Comparison of ENCODE assay signal across 32 cellular contexts in genomic region chr10:49784631-49785030, GRCh38. TPM values are rescaled to one million over a fixed set of nuclear protein-coding genes. Genes with fewer than 3 reads are reported as not detected.
"Had no signal": no experiment of that assay in that cellular context is flagged by ENCODE, and none has a peak within 500 bp of the region (broad histone marks: within the 10 kb centered on the region; RNA-seq: fewer than 3 reads in every experiment).

No MANE protein-coding gene starts in this region.

- H3K27me3 ChIP-seq: cardiac muscle cell had no signal

- H3K36me3 Mint-ChIP-seq: activated CD8-positive, alpha-beta memory T cell treated with anti-CD3 and anti-CD28 coated beads, Interleukin-2, amount 10 ng/mL, durations not matched to agents 7 days and 5 days; activated naive CD8-positive, alpha-beta T cell treated with anti-CD3 and anti-CD28 coated beads for 36 hours; T-cell had no signal

- H3K27ac ChIP-seq: cardiac muscle cell, PC-9, RWPE1, SK-N-MC, VCaP had no signal

- H3K4me1 Mint-ChIP-seq: activated B cell treated with CpG ODN at 0.5 μM for 24 hours; activated CD4-positive, alpha-beta memory T cell treated with anti-CD3 and anti-CD28 coated beads, Interleukin-2, amount 10 ng/mL, durations not matched to agents 7 days and 5 days; activated CD8-positive, alpha-beta memory T cell treated with anti-CD3 and anti-CD28 coated beads, Interleukin-2, amount 10 ng/mL, durations not matched to agents 7 days and 5 days; activated naive CD8-positive, alpha-beta T cell treated with anti-CD3 and anti-CD28 coated beads for 36 hours; activated T-helper 17 cell treated with anti-CD3 and anti-CD28 coated beads, Interleukin-2, amount 50 U/mL, for 72 hours; central memory CD8-positive, alpha-beta T cell; T-cell; T-helper 17 cell had no signal

- H3K27ac Mint-ChIP-seq: activated B cell treated with CpG ODN at 0.5 μM for 24 hours; activated CD4-positive, alpha-beta memory T cell treated with anti-CD3 and anti-CD28 coated beads, Interleukin-2, amount 10 ng/mL, durations not matched to agents 7 days and 5 days; activated CD8-positive, alpha-beta memory T cell treated with anti-CD3 and anti-CD28 coated beads, Interleukin-2, amount 10 ng/mL, durations not matched to agents 7 days and 5 days; activated naive CD8-positive, alpha-beta T cell treated with anti-CD3 and anti-CD28 coated beads for 36 hours; activated T-cell treated with anti-CD3 and anti-CD28 coated beads, Interleukin-2, amount 50 U/mL, for 72 hours; activated T-helper 17 cell treated with anti-CD3 and anti-CD28 coated beads, Interleukin-2, amount 50 U/mL, for 72 hours; T-cell; T-helper 17 cell had no signal

- H3K9me3 Mint-ChIP-seq: activated B cell treated with CpG ODN at 0.5 μM for 24 hours; activated CD4-positive, alpha-beta memory T cell treated with anti-CD3 and anti-CD28 coated beads, Interleukin-2, amount 10 ng/mL, durations not matched to agents 7 days and 5 days; activated naive CD8-positive, alpha-beta T cell treated with anti-CD3 and anti-CD28 coated beads for 36 hours; activated T-helper 17 cell treated with anti-CD3 and anti-CD28 coated beads, Interleukin-2, amount 50 U/mL, for 72 hours; central memory CD8-positive, alpha-beta T cell; T-cell had no signal

- H3K4me3 ChIP-seq: cardiac muscle cell, K562, PC-9, SK-N-MC had no signal

- H3K4me3 Mint-ChIP-seq: activated B cell treated with CpG ODN at 0.5 μM for 24 hours; activated CD4-positive, alpha-beta memory T cell treated with anti-CD3 and anti-CD28 coated beads, Interleukin-2, amount 10 ng/mL, durations not matched to agents 7 days and 5 days; activated CD8-positive, alpha-beta memory T cell treated with anti-CD3 and anti-CD28 coated beads, Interleukin-2, amount 10 ng/mL, durations not matched to agents 7 days and 5 days; activated naive CD8-positive, alpha-beta T cell treated with anti-CD3 and anti-CD28 coated beads for 36 hours; activated T-cell treated with anti-CD3 and anti-CD28 coated beads, Interleukin-2, amount 50 U/mL, for 72 hours; activated T-helper 17 cell treated with anti-CD3 and anti-CD28 coated beads, Interleukin-2, amount 50 U/mL, for 72 hours; central memory CD8-positive, alpha-beta T cell; T-cell; T-helper 17 cell had no signal

- DNase-seq: activated B cell treated with CpG ODN at 0.5 μM for 24 hours; activated CD4-positive, alpha-beta memory T cell treated with anti-CD3 and anti-CD28 coated beads, Interleukin-2, amount 10 ng/mL, durations not matched to agents 7 days and 5 days; activated CD4-positive, alpha-beta T cell treated with anti-CD3 and anti-CD28 coated beads for 1 hour; activated CD4-positive, alpha-beta T cell treated with anti-CD3 and anti-CD28 coated beads for 48 hours; activated CD8-positive, alpha-beta memory T cell treated with anti-CD3 and anti-CD28 coated beads for 24 hours; activated CD8-positive, alpha-beta memory T cell treated with anti-CD3 and anti-CD28 coated beads, Interleukin-2, amount 10 ng/mL, durations not matched to agents 7 days and 5 days; activated CD8-positive, alpha-beta memory T cell treated with anti-CD3 and anti-CD28 coated beads, Interleukin-2, amount 50 U/mL, for 48 hours; activated effector memory CD4-positive, alpha-beta T cell treated with anti-CD3 and anti-CD28 coated beads, Interleukin-2, amount 50 U/mL, for 16 hours; activated naive CD4-positive, alpha-beta T cell; activated naive CD4-positive, alpha-beta T cell treated with anti-CD3 and anti-CD28 coated beads, Interleukin-2, amount 50 U/mL, for 16 hours; activated naive CD8-positive, alpha-beta T cell treated with anti-CD3 and anti-CD28 coated beads for 36 hours; activated T-cell treated with anti-CD3 and anti-CD28 coated beads, Interleukin-2, amount 50 U/mL, for 1 hour; activated T-cell treated with anti-CD3 and anti-CD28 coated beads, Interleukin-2, amount 50 U/mL, for 72 hours; amniotic stem cell; aorta; NCI-H1105; NCI-H1417 treated with DMSO at 0.1 percent for 48 hours; NCI-H1694 treated with DMSO at 0.1 percent for 48 hours; NCI-H2029; NCI-H345; NCI-H524 treated with DMSO at 0.1 percent for 48 hours; PC-9; Right ventricle myocardium superior; T-cell; T-helper 17 cell had no signal

- ATAC-seq: activated CD8-positive, alpha-beta memory T cell treated with anti-CD3 and anti-CD28 coated beads, Interleukin-2, amount 10 ng/mL, durations not matched to agents 7 days and 5 days; activated T-cell treated with anti-CD3 and anti-CD28 coated beads, Interleukin-2, amount 50 U/mL, for 72 hours; activated T-helper 17 cell treated with anti-CD3 and anti-CD28 coated beads, Interleukin-2, amount 50 U/mL, for 72 hours; K562; T-cell; T-helper 17 cell had no signal

- H3K36me3 ChIP-seq: cardiac muscle cell had no signal

- H2AFZ ChIP-seq: PC-9 had no signal

- H3K4me2 ChIP-seq: PC-9 had no signal

RNA-seq across cellular contexts. Expression of gene OGDHL, which starts 22.5 kb away (rescaled TPM):
- total RNA-seq: activated B cell treated with CpG ODN at 0.5 μM for 24 hours; activated CD4-positive, alpha-beta memory T cell treated with anti-CD3 and anti-CD28 coated beads, Interleukin-2, amount 10 ng/mL, durations not matched to agents 7 days and 5 days; aorta; PC-9; T-helper 17 cell had no signal
